In genomic region chr7:143263266-143264195, GRCh38 we compare ENCODE assay signal across 8 cellular contexts. TPM values are rescaled to one million over a fixed set of nuclear protein-coding genes. Genes with fewer than 3 reads are reported as not detected.
DNase-seq lines count a peak whose midpoint lies in the region; ATAC-seq and TF ChIP-seq lines count a peak whose summit lies in the region.

Gene GSTK1, plus strand, starts transcription at chr7:143263441. Its CDS starts 73 bp downstream, at chr7:143263514.

- peak within 1 kb of the TSS; percentile 91 for H3K4me2 ChIP-seq in fibroblast of lung (ENCODE audit: extremely low read depth, insufficient read depth, low read length)

- H3K9ac ChIP-seq in fibroblast of lung (ENCODE audit: insufficient read depth, low read length), result peak within 1 kb of the TSS; percentile 75

- peak within 1 kb of the TSS; percentile 92 to 99 (median 96) for H3K4me3 Mint-ChIP-seq in naive thymus-derived CD8-positive, alpha-beta T cell

- peaks cover 36 to 70% (median 65%) of the 10 kb centered on the region in 4 donors for H3K4me1 Mint-ChIP-seq in naive thymus-derived CD8-positive, alpha-beta T cell

- peak within 1 kb of the TSS; percentile 94 to 97 (median 96) for H3K27ac Mint-ChIP-seq in naive thymus-derived CD8-positive, alpha-beta T cell

- no peaks in the 10 kb centered on the region for H4K20me1 ChIP-seq in fibroblast of lung (ENCODE audit: control insufficient read depth, extremely low read depth, insufficient read depth, low read length)

- H3K9me3 Mint-ChIP-seq in naive thymus-derived CD8-positive, alpha-beta T cell, result no peaks in the 10 kb centered on the region

- H3K36me3 ChIP-seq in fibroblast of lung (ENCODE audit: control insufficient read depth, insufficient read depth, low read length), result peaks cover 4% of the 10 kb centered on the region

- peaks cover 2% of the 10 kb centered on the region for H3K4me1 ChIP-seq in fibroblast of lung (ENCODE audit: control insufficient read depth, extremely low read depth, insufficient read depth, low read length)

- H3K36me3 Mint-ChIP-seq in naive thymus-derived CD8-positive, alpha-beta T cell, result peaks cover 0 to 42% (median 7%) of the 10 kb centered on the region in 3 donors

- H3K9me3 ChIP-seq in fibroblast of lung (ENCODE audit: control insufficient read depth, insufficient read depth, low read depth, low read length), result no peaks in the 10 kb centered on the region

- H3K4me3 ChIP-seq in fibroblast of lung (replicated peaks in 1 of 4; ENCODE audit: control extremely low read depth in 1 of 4, insufficient read depth in 1 of 4, low read depth in 3 of 4, low read length in 4 of 4), result peak within 1 kb of the TSS; percentile 70 to 98 (median 76)

- no peaks in the 10 kb centered on the region for H3K27me3 Mint-ChIP-seq in naive thymus-derived CD8-positive, alpha-beta T cell

- POLR2A ChIA-PET in naive thymus-derived CD8-positive, alpha-beta T cell (lab: Charles Lee), result interaction anchor here (0.6 to 7.8 kb wide), 23 partner anchors 8 to 466 kb away, joined by 3 to 51 read pairs (median 4); partner anchors contain the start of genes CASP2, EPHA1 and ZYX

- ATAC-seq in GM21381 (IDR thresholded peaks at IDR 0.05; ENCODE audit: unreplicated experiment), result peak; percentile 98
- ATAC-seq in naive thymus-derived CD8-positive, alpha-beta T cell, result peak; percentile 97

- H3K79me2 ChIP-seq in fibroblast of lung (ENCODE audit: control insufficient read depth, insufficient read depth, low read length), result peaks cover 4% of the 10 kb centered on the region

- H3K27ac ChIP-seq in fibroblast of lung (ENCODE audit: insufficient read depth, low read length), result peak within 1 kb of the TSS; percentile 76

- peak within 1 kb of the TSS; percentile 82 for H2AFZ ChIP-seq in fibroblast of lung (ENCODE audit: low read length)

- no peaks in the 10 kb centered on the region for H3K27me3 ChIP-seq in fibroblast of lung (ENCODE audit: control insufficient read depth, insufficient read depth, low read length)

- TF ChIP-seq CTCF in fibroblast of lung (conservative IDR thresholded peaks at IDR 0.05 in 1 of 2, IDR thresholded peaks at IDR 0.05 in 1 of 2; ENCODE audit: low read depth in 1 of 2, low read length in 2 of 2), result no peak

- peak; percentile 87 for DNase-seq in DMS 273 (lab: John Stamatoyannopoulos, UW; ENCODE audit: unreplicated experiment)
- DNase-seq in HUDEP-2 (lab: John Stamatoyannopoulos, UW; ENCODE audit: unreplicated experiment in 76 of 76), result peak in 69 of 76 experiments; percentile 1 to 67 (median 47)
- peak; percentile 89 for DNase-seq in RKO (ENCODE audit: low spot score)
- peak; percentile 55 to 75 for DNase-seq in activated T-helper 1 cell treated with anti-CD3 and anti-CD28 coated beads, Interleukin-2, amount 50 U/mL, for 16 hours (ENCODE audit: low read depth in 1 of 2, low spot score in 1 of 2)
- DNase-seq in fibroblast of lung (ENCODE audit: low read depth in 2 of 2), result peak; percentile 64 to 67
- DNase-seq in naive thymus-derived CD8-positive, alpha-beta T cell, result peak; percentile 63 to 87 (median 72)
- DNase-seq in stimulated activated naive CD4-positive, alpha-beta T cell (lab: John Stamatoyannopoulos, UW), result peak; percentile 59 to 79 (median 64)

RNA-seq across cellular contexts. Expression of gene GSTK1, which starts in this region (rescaled TPM):
- total RNA-seq in fibroblast of lung, result 88.6 and 110 TPM in 2 replicates
- polyA plus RNA-seq in fibroblast of lung, result 131 and 132 TPM in 2 replicates
- polyA plus RNA-seq in fibroblast of lung (2012), result 128 and 137 TPM in 2 replicates
- 85.5 and 87.2 TPM in 2 replicates for polyA minus RNA-seq in fibroblast of lung (ENCODE audit: low replicate concordance)
- 100 to 1,000 TPM; 278 to 283 TPM for total RNA-seq in naive thymus-derived CD8-positive, alpha-beta T cell
- 100 to 1,000 TPM; 310 to 355 (median 330) TPM for polyA plus RNA-seq in naive thymus-derived CD8-positive, alpha-beta T cell

Comparison
In these comparisons a context has a peak if more than half of its experiments do, and no peak if none do; other contexts are left out.
1. Peak in every context shown above with its lines: DNase-seq, ATAC-seq, H3K4me3 ChIP-seq and H3K27ac ChIP-seq.